Comparison of ENCODE assay signal across 8 cellular contexts in genomic region chr17:6831662-6832263, GRCh38. TPM values are rescaled to one million over a fixed set of nuclear protein-coding genes. Genes with fewer than 3 reads are reported as not detected.
DNase-seq lines count a peak whose midpoint lies in the region; ATAC-seq and TF ChIP-seq lines count a peak whose summit lies in the region.

TSS of gene TEKT1 (minus strand) at chr17:6831729. CDS start at chr17:6830376, 1,353 bp downstream.

- intact Hi-C loops in adrenal gland (cut with DNase I) (no loop called here), left cardiac atrium (cut with DNase I) (no loop called here), tibial artery (cut with DNase I; ENCODE audit: low total_unique reads) (no loop called here)

- in situ Hi-C loops in SK-MEL-5 (cut with HindIII; ENCODE audit: low pct_unique_long_range_greater_than_20kb, low sequenced_read_pairs): no loop called here

- peak; percentile 84 to 99 for ATAC-seq in left cardiac atrium
- ATAC-seq in GM18520 (IDR thresholded peaks at IDR 0.05; ENCODE audit: unreplicated experiment): no peak

- TF ChIP-seq CTCF in adrenal gland (IDR thresholded peaks at IDR 0.05): no peak
- TF ChIP-seq CTCF in tibial artery (IDR thresholded peaks at IDR 0.05): no peak

- H3K4me3 ChIP-seq in adrenal gland (peak within 1 kb of the TSS in 1 of 4 donors; percentile 52), tibial artery (peak within 1 kb of the TSS in 1 of 2 donors; percentile 24)

- TF ChIP-seq POLR2A in adrenal gland (IDR thresholded peaks at IDR 0.05): no peak

- H3K4me1 ChIP-seq in adrenal gland (replicated peaks in 1 of 2) (peaks cover 0 to 6% of the 10 kb centered on the region in 2 donors), tibial artery (no peaks in the 10 kb centered on the region)

- H3K9me3 ChIP-seq in adrenal gland (replicated peaks in 1 of 3): no peaks in the 10 kb centered on the region
- H3K9me3 ChIP-seq in tibial artery: no peaks in the 10 kb centered on the region

- no peak within 1 kb of the TSS for H3K27ac ChIP-seq in adrenal gland
- H3K27ac ChIP-seq in tibial artery: no peak within 1 kb of the TSS

- H3K27me3 ChIP-seq in adrenal gland: peaks cover 33% of the 10 kb centered on the region
- H3K27me3 ChIP-seq in tibial artery: peaks cover 0 to 44% of the 10 kb centered on the region in 2 donors

- no peaks in the 10 kb centered on the region for H3K36me3 ChIP-seq in adrenal gland (replicated peaks in 1 of 2)
- no peaks in the 10 kb centered on the region for H3K36me3 ChIP-seq in tibial artery

- WGBS in adrenal gland, 4 donors: 2 to 6% (median 3%) methylated on average over 13 to 35 of the region's 35 CpGs

- DNase-seq in NCI-H345 (lab: John Stamatoyannopoulos, UW) (peak; percentile 33), NCI-H345 treated with DMSO at 0.1 percent for 48 hours (lab: John Stamatoyannopoulos, UW; ENCODE audit: unreplicated experiment) (no peak), SK-MEL-5 (ENCODE audit: low read depth, low spot score) (peak; percentile 87), adrenal gland (peak; percentile 66 to 90 (median 81)), left cardiac atrium (peak; percentile 79), pons (ENCODE audit: low spot score) (peak; percentile 66), tibial artery (peak; percentile 71 to 73)

RNA-seq across cellular contexts. Expression of gene TEKT1, which starts in this region (rescaled TPM):
- total RNA-seq in SK-MEL-5 (2014; rRNA removed; shearing (Covaris generic)): not detected in 2 replicates
- not detected in 2 replicates for polyA plus RNA-seq in SK-MEL-5 (2015; cell fraction: cytosol; rRNA removed)
- not detected in 2 replicates for polyA plus RNA-seq in SK-MEL-5 (2015; cell fraction: nucleus; rRNA removed)
- total RNA-seq in adrenal gland: under 1 TPM in 2 of 8 donors, not detected in 6; 0.14 to 0.18 TPM
- under 1 TPM in 1 of 3 donors, not detected in 2; 0.55 TPM for polyA plus RNA-seq in adrenal gland
- not detected for total RNA-seq in left cardiac atrium

Comparison
In these comparisons a context has a peak if more than half of its experiments do, and no peak if none do; other contexts are left out.
1. Peak in DNase-seq in SK-MEL-5; RNA of the gene not detected or under 1 TPM.
2. Peak in DNase-seq in adrenal gland; RNA of the gene not detected or under 1 TPM.
3. Peak in DNase-seq and ATAC-seq in left cardiac atrium; RNA of the gene not detected or under 1 TPM.